ENCODE assay signal across 25 cellular contexts in genomic region chr22:25484498-25484897, GRCh38.
DNase-seq lines count a peak whose midpoint lies in the region; ATAC-seq, FAIRE-seq and TF ChIP-seq lines count a peak whose summit lies in the region.
"Had no signal": no experiment of that assay in that cellular context is flagged by ENCODE, and none has a peak within 500 bp of the region (broad histone marks: within the 10 kb centered on the region; RNA-seq: fewer than 3 reads in every experiment).

No MANE protein-coding gene starts in this region.

- CTCF ChIA-PET in activated naive CD4-positive, alpha-beta T cell treated with anti-CD3 and anti-CD28 coated beads, Interleukin-2, amount 10 ng/mL, durations not matched to agents 7 days and 5 days (lab: Charles Lee), result no interaction called here
- CTCF ChIA-PET in activated CD4-positive, alpha-beta memory T cell treated with anti-CD3 and anti-CD28 coated beads, Interleukin-2, amount 10 ng/mL, durations not matched to agents 7 days and 5 days (lab: Charles Lee), result interaction anchor here (1.9 kb wide), 1 partner anchor 22 kb away, joined by 4 read pairs; no protein-coding TSS in a partner anchor

- ATAC-seq in activated naive CD4-positive, alpha-beta T cell treated with anti-CD3 and anti-CD28 coated beads, Interleukin-2, amount 50 U/mL, for 72 hours, result peak; percentile 68 to 74
- ATAC-seq in stimulated activated effector memory CD8-positive, alpha-beta T cell treated with anti-CD3 and anti-CD28 coated beads, Interleukin-12 subunit alpha, Interleukin-12 subunit beta, amount 100 ng/mL, for 72 hours, result peak; percentile 54
- ATAC-seq in GM18861 (IDR thresholded peaks at IDR 0.05; ENCODE audit: unreplicated experiment), result no peak
- ATAC-seq: left ventricle myocardium superior had no signal

- no peak overlapping the region for H3K4me3 Mint-ChIP-seq in activated naive CD4-positive, alpha-beta T cell treated with anti-CD3 and anti-CD28 coated beads, Interleukin-2, amount 10 ng/mL, durations not matched to agents 7 days and 5 days
- no peak overlapping the region for H3K4me3 Mint-ChIP-seq in activated CD4-positive, alpha-beta memory T cell treated with anti-CD3 and anti-CD28 coated beads, Interleukin-2, amount 10 ng/mL, durations not matched to agents 7 days and 5 days
- H3K4me3 Mint-ChIP-seq in activated naive CD8-positive, alpha-beta T cell treated with anti-CD3 and anti-CD28 coated beads for 36 hours, result no peak overlapping the region
- no peak overlapping the region for H3K4me3 Mint-ChIP-seq in stimulated activated effector memory CD8-positive, alpha-beta T cell treated with anti-CD3 and anti-CD28 coated beads, Interleukin-12 subunit alpha, Interleukin-12 subunit beta, amount 100 ng/mL, for 72 hours
- H3K4me3 Mint-ChIP-seq: H9, naive B cell had no signal

- peaks cover 7 to 10% of the 10 kb centered on the region in 2 donors for H3K9me3 Mint-ChIP-seq in activated naive CD4-positive, alpha-beta T cell treated with anti-CD3 and anti-CD28 coated beads, Interleukin-2, amount 50 U/mL, for 72 hours
- H3K9me3 Mint-ChIP-seq in activated naive CD4-positive, alpha-beta T cell treated with anti-CD3 and anti-CD28 coated beads, Interleukin-2, amount 10 ng/mL, durations not matched to agents 7 days and 5 days, result peaks cover 2% of the 10 kb centered on the region
- H3K9me3 Mint-ChIP-seq in activated CD4-positive, alpha-beta memory T cell treated with anti-CD3 and anti-CD28 coated beads, Interleukin-2, amount 10 ng/mL, durations not matched to agents 7 days and 5 days, result no peaks in the 10 kb centered on the region
- peaks cover 11% of the 10 kb centered on the region for H3K9me3 Mint-ChIP-seq in activated naive CD8-positive, alpha-beta T cell treated with anti-CD3 and anti-CD28 coated beads for 36 hours
- peaks cover 7% of the 10 kb centered on the region for H3K9me3 Mint-ChIP-seq in stimulated activated effector memory CD8-positive, alpha-beta T cell treated with anti-CD3 and anti-CD28 coated beads, Interleukin-12 subunit alpha, Interleukin-12 subunit beta, amount 100 ng/mL, for 72 hours

- no peak for TF ChIP-seq POLR2A in H54 (IDR thresholded peaks at IDR 0.05; ENCODE audit: low read depth, low read length)

- no peaks in the 10 kb centered on the region for H3K27me3 Mint-ChIP-seq in activated naive CD4-positive, alpha-beta T cell treated with anti-CD3 and anti-CD28 coated beads, Interleukin-2, amount 10 ng/mL, durations not matched to agents 7 days and 5 days
- H3K27me3 Mint-ChIP-seq in activated CD4-positive, alpha-beta memory T cell treated with anti-CD3 and anti-CD28 coated beads, Interleukin-2, amount 10 ng/mL, durations not matched to agents 7 days and 5 days, result no peaks in the 10 kb centered on the region
- no peaks in the 10 kb centered on the region for H3K27me3 Mint-ChIP-seq in activated naive CD8-positive, alpha-beta T cell treated with anti-CD3 and anti-CD28 coated beads for 36 hours
- H3K27me3 Mint-ChIP-seq: naive B cell had no signal

- peaks cover 25% of the 10 kb centered on the region for H3K4me1 Mint-ChIP-seq in activated naive CD4-positive, alpha-beta T cell treated with anti-CD3 and anti-CD28 coated beads, Interleukin-2, amount 10 ng/mL, durations not matched to agents 7 days and 5 days
- peaks cover 29% of the 10 kb centered on the region for H3K4me1 Mint-ChIP-seq in activated CD4-positive, alpha-beta memory T cell treated with anti-CD3 and anti-CD28 coated beads, Interleukin-2, amount 10 ng/mL, durations not matched to agents 7 days and 5 days
- peaks cover 50% of the 10 kb centered on the region for H3K4me1 Mint-ChIP-seq in activated naive CD8-positive, alpha-beta T cell treated with anti-CD3 and anti-CD28 coated beads for 36 hours
- peaks cover 51% of the 10 kb centered on the region for H3K4me1 Mint-ChIP-seq in stimulated activated effector memory CD8-positive, alpha-beta T cell treated with anti-CD3 and anti-CD28 coated beads, Interleukin-12 subunit alpha, Interleukin-12 subunit beta, amount 100 ng/mL, for 72 hours

- peak overlapping the region; percentile 10 to 82 for H3K27ac Mint-ChIP-seq in activated naive CD4-positive, alpha-beta T cell treated with anti-CD3 and anti-CD28 coated beads, Interleukin-2, amount 50 U/mL, for 72 hours
- H3K27ac Mint-ChIP-seq in activated naive CD4-positive, alpha-beta T cell treated with anti-CD3 and anti-CD28 coated beads, Interleukin-2, amount 10 ng/mL, durations not matched to agents 7 days and 5 days, result no peak overlapping the region
- peak overlapping the region; percentile 13 for H3K27ac Mint-ChIP-seq in activated CD4-positive, alpha-beta memory T cell treated with anti-CD3 and anti-CD28 coated beads, Interleukin-2, amount 10 ng/mL, durations not matched to agents 7 days and 5 days
- peak overlapping the region; percentile 86 for H3K27ac Mint-ChIP-seq in activated naive CD8-positive, alpha-beta T cell treated with anti-CD3 and anti-CD28 coated beads for 36 hours
- H3K27ac Mint-ChIP-seq in stimulated activated effector memory CD8-positive, alpha-beta T cell treated with anti-CD3 and anti-CD28 coated beads, Interleukin-12 subunit alpha, Interleukin-12 subunit beta, amount 100 ng/mL, for 72 hours, result peak overlapping the region; percentile 41
- H3K27ac Mint-ChIP-seq: H9, naive B cell had no signal

- FAIRE-seq in H54 (lab: Jason Lieb, UNC), result no peak

- peaks cover 0 to 68% of the 10 kb centered on the region in 2 donors for H3K36me3 Mint-ChIP-seq in activated naive CD4-positive, alpha-beta T cell treated with anti-CD3 and anti-CD28 coated beads, Interleukin-2, amount 50 U/mL, for 72 hours
- peaks cover 41% of the 10 kb centered on the region for H3K36me3 Mint-ChIP-seq in activated naive CD4-positive, alpha-beta T cell treated with anti-CD3 and anti-CD28 coated beads, Interleukin-2, amount 10 ng/mL, durations not matched to agents 7 days and 5 days
- peaks cover 37% of the 10 kb centered on the region for H3K36me3 Mint-ChIP-seq in activated CD4-positive, alpha-beta memory T cell treated with anti-CD3 and anti-CD28 coated beads, Interleukin-2, amount 10 ng/mL, durations not matched to agents 7 days and 5 days (ENCODE audit: low read depth)
- peaks cover 72% of the 10 kb centered on the region for H3K36me3 Mint-ChIP-seq in activated naive CD8-positive, alpha-beta T cell treated with anti-CD3 and anti-CD28 coated beads for 36 hours
- peaks cover 39% of the 10 kb centered on the region for H3K36me3 Mint-ChIP-seq in stimulated activated effector memory CD8-positive, alpha-beta T cell treated with anti-CD3 and anti-CD28 coated beads, Interleukin-12 subunit alpha, Interleukin-12 subunit beta, amount 100 ng/mL, for 72 hours

- POLR2A ChIA-PET in activated CD4-positive, alpha-beta memory T cell treated with anti-CD3 and anti-CD28 coated beads, Interleukin-2, amount 10 ng/mL, durations not matched to agents 7 days and 5 days (lab: Charles Lee), result no interaction called here

- DNase-seq in activated naive CD4-positive, alpha-beta T cell treated with anti-CD3 and anti-CD28 coated beads, Interleukin-2, amount 50 U/mL, for 72 hours (ENCODE audit: low spot score in 2 of 2), result peak; percentile 20 to 72
- no peak for DNase-seq in activated naive CD4-positive, alpha-beta T cell treated with anti-CD3 and anti-CD28 coated beads, Interleukin-2, amount 10 ng/mL, durations not matched to agents 7 days and 5 days
- no peak for DNase-seq in activated CD4-positive, alpha-beta memory T cell treated with anti-CD3 and anti-CD28 coated beads, Interleukin-2, amount 10 ng/mL, durations not matched to agents 7 days and 5 days
- DNase-seq in activated naive CD8-positive, alpha-beta T cell treated with anti-CD3 and anti-CD28 coated beads for 36 hours, result peak; percentile 75
- DNase-seq in stimulated activated effector memory CD8-positive, alpha-beta T cell treated with anti-CD3 and anti-CD28 coated beads, Interleukin-12 subunit alpha, Interleukin-12 subunit beta, amount 100 ng/mL, for 72 hours (ENCODE audit: low spot score in 2 of 2), result no peak
- DNase-seq in NCI-H526 (lab: John Stamatoyannopoulos, UW) (no peak), H54 (ENCODE audit: insufficient read length, low spot score) (no peak)
- DNase-seq: adrenal gland; C1 segment of cervical spinal cord; Calu3; dermis blood vessel endothelial cell; DND-41; H9; islet precursor cell; Kasumi-1; left ventricle myocardium superior; naive B cell; NCI-H1048; NCI-H1694 treated with DMSO at 0.1 percent for 48 hours; NCI-H2171; NCI-H510A treated with DMSO at 0.1 percent for 48 hours; NK-92 treated with Interleukin-12 subunit alpha and Interleukin-12 subunit beta, amount 100 ng/mL, for 24 hours; Peyer's patch; trophoblast cell had no signal

Comparison
In these comparisons a context has a peak if more than half of its experiments do, and no peak if none do; other contexts are left out.
1. DNase-seq: peak in activated naive CD4-positive, alpha-beta T cell treated with anti-CD3 and anti-CD28 coated beads, Interleukin-2, amount 50 U/mL, for 72 hours (2 of 2) and activated naive CD8-positive, alpha-beta T cell treated with anti-CD3 and anti-CD28 coated beads for 36 hours (single experiment); none in activated naive CD4-positive, alpha-beta T cell treated with anti-CD3 and anti-CD28 coated beads, Interleukin-2, amount 10 ng/mL, durations not matched to agents 7 days and 5 days (single experiment), activated CD4-positive, alpha-beta memory T cell treated with anti-CD3 and anti-CD28 coated beads, Interleukin-2, amount 10 ng/mL, durations not matched to agents 7 days and 5 days (single experiment), stimulated activated effector memory CD8-positive, alpha-beta T cell treated with anti-CD3 and anti-CD28 coated beads, Interleukin-12 subunit alpha, Interleukin-12 subunit beta, amount 100 ng/mL, for 72 hours (0 of 2), NCI-H526 (0 of 2) and H54 (single experiment).